Comparison of ENCODE assay signal across 8 cellular contexts in the genomic region with DNA sequence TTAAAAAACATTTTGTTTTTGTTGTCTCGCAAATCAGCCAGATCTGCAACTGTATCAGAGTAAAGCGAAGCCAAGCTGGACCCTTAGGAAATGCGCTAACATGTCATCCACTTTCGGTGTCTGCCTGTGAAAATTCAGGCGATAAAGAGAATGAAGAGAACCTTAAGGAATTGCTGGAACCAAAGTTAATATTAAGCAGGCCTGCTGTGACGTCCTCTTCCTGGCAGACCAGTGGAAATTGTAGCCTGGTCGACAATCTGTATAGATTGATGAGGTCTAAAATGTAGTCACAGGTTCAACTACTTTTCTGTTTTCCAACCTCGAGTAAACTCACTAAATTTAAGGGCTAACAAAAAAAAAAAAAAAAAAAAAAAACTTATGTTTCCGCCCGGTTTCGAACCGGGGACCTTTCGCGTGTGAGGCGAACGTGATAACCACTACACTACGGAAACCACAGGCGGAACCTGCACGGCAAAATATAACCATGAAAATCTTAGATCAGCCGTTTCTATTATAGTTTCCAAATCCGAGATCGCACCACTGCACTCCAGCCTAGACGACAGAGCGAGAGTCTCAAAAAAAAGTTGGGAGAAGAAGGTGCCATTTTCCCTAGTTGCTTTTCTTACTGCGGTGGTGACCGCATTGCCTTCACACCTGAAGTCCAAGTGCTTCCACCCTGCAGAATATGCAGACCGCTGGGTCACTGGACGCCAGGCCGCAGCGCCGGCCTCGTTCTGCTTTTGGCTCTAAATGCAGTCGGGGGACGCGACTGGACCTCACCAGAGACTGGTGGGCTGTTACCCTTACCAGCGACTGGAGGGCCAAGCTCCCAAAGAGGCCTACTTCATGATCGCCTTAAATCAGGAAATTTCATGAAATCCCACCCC.
DNase-seq lines count a peak whose midpoint lies in the region; ATAC-seq, FAIRE-seq and TF ChIP-seq lines count a peak whose summit lies in the region.
"Not testable (repeated sequence)": the region's sequence is repeated elsewhere in the genome, so short reads cannot be mapped to it uniquely, and the experiment has no call there.

No MANE protein-coding gene starts in this region.

- H3K4me3 ChIP-seq in kidney (ENCODE audit: low read length in 2 of 2) (peak overlapping the region; percentile 24 to 49), rectal smooth muscle tissue (ENCODE audit: low read length) (peak overlapping the region; percentile 57), upper lobe of right lung (peak overlapping the region; percentile 38)

- not testable (repeated sequence) for H3K9me3 Mint-ChIP-seq in activated naive CD4-positive, alpha-beta T cell treated with anti-CD3 and anti-CD28 coated beads for 36 hours

- not testable (repeated sequence) for H3K36me3 ChIP-seq in kidney (ENCODE audit: control insufficient read depth in 1 of 2, insufficient read depth in 2 of 2, low read length in 2 of 2); rectal smooth muscle tissue (ENCODE audit: control insufficient read depth, insufficient read depth, low read length); upper lobe of right lung

- not testable (repeated sequence) for H3K27me3 ChIP-seq in rectal smooth muscle tissue (ENCODE audit: control insufficient read depth, insufficient read depth, low read length); upper lobe of right lung

- H3K27me3 Mint-ChIP-seq in activated naive CD4-positive, alpha-beta T cell treated with anti-CD3 and anti-CD28 coated beads for 36 hours (ENCODE audit: low read depth): not testable (repeated sequence)

- H3K4me3 Mint-ChIP-seq in activated naive CD4-positive, alpha-beta T cell treated with anti-CD3 and anti-CD28 coated beads for 36 hours: not testable (repeated sequence)

- CTCF ChIA-PET in activated naive CD4-positive, alpha-beta T cell treated with anti-CD3 and anti-CD28 coated beads for 36 hours (lab: Charles Lee): not testable (repeated sequence)

- H3K4me1 Mint-ChIP-seq in activated naive CD4-positive, alpha-beta T cell treated with anti-CD3 and anti-CD28 coated beads for 36 hours (ENCODE audit: low read depth): not testable (repeated sequence)

- not testable (repeated sequence) for H3K9ac ChIP-seq in kidney (ENCODE audit: low read length in 2 of 2); rectal smooth muscle tissue (ENCODE audit: low read length)

- intact Hi-C loops in activated naive CD4-positive, alpha-beta T cell treated with anti-CD3 and anti-CD28 coated beads for 36 hours (cut with micrococcal nuclease); kidney (cut with DNase I); upper lobe of right lung (cut with DNase I): not testable (repeated sequence)

- not testable (repeated sequence) for H3K4me1 ChIP-seq in kidney (ENCODE audit: control insufficient read depth in 1 of 2, insufficient read depth in 1 of 2, low read depth in 1 of 2, low read length in 2 of 2); rectal smooth muscle tissue (ENCODE audit: control insufficient read depth, insufficient read depth, low read length); upper lobe of right lung

- H3K9me3 ChIP-seq in kidney (ENCODE audit: control insufficient read depth in 1 of 2, low read length in 2 of 2); upper lobe of right lung: not testable (repeated sequence)

- DNase-seq in GM04503 (ENCODE audit: low read depth) (peak; percentile 0), NCI-H2081 (lab: John Stamatoyannopoulos, UW) (peak; percentile 25 to 31), T-helper 1 cell (peak in 3 of 5 donors; percentile 10 to 15 (median 11)), erythroblast (lab: John Stamatoyannopoulos, UW) (peak; percentile 81 to 90)
- DNase-seq in activated naive CD4-positive, alpha-beta T cell treated with anti-CD3 and anti-CD28 coated beads for 36 hours: peak; percentile 57
- not testable (repeated sequence) for DNase-seq in kidney, upper lobe of right lung

- H3K27ac Mint-ChIP-seq in activated naive CD4-positive, alpha-beta T cell treated with anti-CD3 and anti-CD28 coated beads for 36 hours: not testable (repeated sequence)

- H3K27ac ChIP-seq in kidney (ENCODE audit: low read depth in 2 of 2, low read length in 2 of 2); rectal smooth muscle tissue (ENCODE audit: low read depth, low read length); upper lobe of right lung: not testable (repeated sequence)

- TF ChIP-seq CTCF in kidney (IDR thresholded peaks at IDR 0.05; ENCODE audit: borderline replicate concordance, extremely low read depth, insufficient read depth); upper lobe of right lung (IDR thresholded peaks at IDR 0.05): not testable (repeated sequence)

- FAIRE-seq in kidney (lab: Jason Lieb, UNC): not testable (repeated sequence)

- not testable (repeated sequence) for H3K36me3 Mint-ChIP-seq in activated naive CD4-positive, alpha-beta T cell treated with anti-CD3 and anti-CD28 coated beads for 36 hours (ENCODE audit: low read depth)

- TF ChIP-seq POLR2A in erythroblast (IDR thresholded peaks at IDR 0.05; ENCODE audit: low read length): not testable (repeated sequence)

- peak; percentile 76 for ATAC-seq in upper lobe of right lung
